In genomic region chr3:172280406-172281051, GRCh38 we compare ENCODE assay signal across 13 cellular contexts.
A peak's percentile ranks its signal among the peaks of the same experiment; 100 is the strongest.
DNase-seq lines count a peak whose midpoint lies in the region; ATAC-seq, FAIRE-seq and TF ChIP-seq lines count a peak whose summit lies in the region.
"Had no signal": no experiment of that assay in that cellular context is flagged by ENCODE, and none has a peak within 500 bp of the region (broad histone marks: within the 10 kb centered on the region; RNA-seq: fewer than 3 reads in every experiment).

No MANE protein-coding gene starts in this region.

- H3K79me2 ChIP-seq in keratinocyte (ENCODE audit: control insufficient read depth, insufficient read depth, low read length): peaks cover 18% of the 10 kb centered on the region

- H3K4me3 ChIP-seq in heart left ventricle (no peak overlapping the region), keratinocyte (ENCODE audit: control insufficient read depth in 2 of 3, extremely low read depth in 1 of 3, insufficient read depth in 2 of 3, low read depth in 1 of 3, low read length in 3 of 3) (no peak overlapping the region)

- H3K36me3 Mint-ChIP-seq in brain (peaks cover 37% of the 10 kb centered on the region), type B pancreatic cell (peaks cover 40% of the 10 kb centered on the region)

- dilution Hi-C loops in keratinocyte (cut with MboI; ENCODE audit: extremely low pct_ligation_motif_present, low sequenced_read_pairs): no loop called here

- DNase-seq in heart left ventricle (no peak), Right ventricle myocardium inferior (ENCODE audit: missing footprints) (no peak), keratinocyte (ENCODE audit: low read depth, low spot score) (peak; percentile 11), type B pancreatic cell (ENCODE audit: extremely low spot score, unreplicated experiment) (no peak)
- DNase-seq in central memory CD4-positive, alpha-beta T cell: no peak
- DNase-seq: activated CD4-positive, CD25-positive, alpha-beta regulatory T cell; naive B cell; NCI-H1092 had no signal

- H4K20me1 ChIP-seq in keratinocyte (ENCODE audit: control insufficient read depth, extremely low read depth, insufficient read depth, low read length): no peaks in the 10 kb centered on the region

- H2AFZ ChIP-seq in keratinocyte (ENCODE audit: control insufficient read depth, low read length): no peak overlapping the region

- peak; percentile 44 to 64 (median 54) for ATAC-seq in heart left ventricle
- ATAC-seq in Right ventricle myocardium inferior: no peak
- ATAC-seq in GM18505 (IDR thresholded peaks at IDR 0.05; ENCODE audit: unreplicated experiment): no peak
- ATAC-seq in GM21381 (IDR thresholded peaks at IDR 0.05; ENCODE audit: unreplicated experiment): no peak

- H3K27ac ChIP-seq in heart left ventricle (peak overlapping the region in 9 of 12 donors; percentile 24 to 67 (median 53)), keratinocyte (ENCODE audit: control insufficient read depth, insufficient read depth, low read length) (no peak overlapping the region)

- H3K4me2 ChIP-seq in keratinocyte (ENCODE audit: control insufficient read depth, extremely low read depth, insufficient read depth, low read depth, low read length): no peak overlapping the region

- TF ChIP-seq CTCF in heart left ventricle (IDR thresholded peaks at IDR 0.05) (no peak), brain (conservative IDR thresholded peaks at IDR 0.05) (no peak), keratinocyte (optimal IDR thresholded peaks at IDR 0.05 in 1 of 3, IDR thresholded peaks at IDR 0.05 in 1 of 3, conservative IDR thresholded peaks at IDR 0.05 in 1 of 3; ENCODE audit: extremely low read depth in 1 of 3, insufficient read depth in 2 of 3, low read length in 3 of 3) (no peak), type B pancreatic cell (conservative IDR thresholded peaks at IDR 0.05) (no peak)

- H3K27me3 Mint-ChIP-seq in brain (peaks cover 3% of the 10 kb centered on the region), type B pancreatic cell (no peaks in the 10 kb centered on the region)
- H3K27me3 Mint-ChIP-seq: activated naive CD8-positive, alpha-beta T cell; B cell; naive B cell had no signal

- H3K9me1 ChIP-seq in keratinocyte (ENCODE audit: control insufficient read depth, extremely low read depth, insufficient read depth, low read length): no peaks in the 10 kb centered on the region

- H3K36me3 ChIP-seq in heart left ventricle (peaks cover 0 to 32% (median 0%) of the 10 kb centered on the region in 9 donors), keratinocyte (ENCODE audit: control insufficient read depth in 2 of 2, extremely low read depth in 1 of 2, insufficient read depth in 2 of 2, low read length in 2 of 2) (peaks cover 0 to 3% of the 10 kb centered on the region in 2 experiments)

- H3K4me1 ChIP-seq in heart left ventricle: peaks cover 0 to 83% (median 33%) of the 10 kb centered on the region in 12 donors
- peaks cover 8% of the 10 kb centered on the region for H3K4me1 ChIP-seq in keratinocyte (ENCODE audit: control insufficient read depth, extremely low read depth, insufficient read depth, low read length)

- intact Hi-C loops in heart left ventricle (cut with DNase I): loop anchor here in 1 of 10 donors (10.0 kb wide), 1 partner anchor 236 kb away; no protein-coding TSS in a partner anchor
- intact Hi-C loops in Right ventricle myocardium inferior (cut with DNase I): no loop called here

- H3K9me3 ChIP-seq in heart left ventricle: no peaks in the 10 kb centered on the region
- no peaks in the 10 kb centered on the region for H3K9me3 ChIP-seq in keratinocyte (ENCODE audit: control insufficient read depth, low read depth, low read length)

- H3K4me1 Mint-ChIP-seq in brain (peaks cover 45% of the 10 kb centered on the region), type B pancreatic cell (ENCODE audit: unreplicated experiment) (peaks cover 15% of the 10 kb centered on the region)
- H3K4me1 Mint-ChIP-seq: B cell, naive B cell had no signal

- H3K9ac ChIP-seq in keratinocyte (ENCODE audit: control insufficient read depth, extremely low read depth, insufficient read depth, low read length): no peak overlapping the region

- 13 to 58% (median 47%) methylated on average over 1 of the region's 1 CpG for WGBS in heart left ventricle, 4 donors

- peak overlapping the region; percentile 10 to 91 (median 87) for H3K27ac Mint-ChIP-seq in brain
- H3K27ac Mint-ChIP-seq in type B pancreatic cell: peak overlapping the region; percentile 35
- H3K27ac Mint-ChIP-seq: activated naive CD8-positive, alpha-beta T cell; B cell had no signal

- no peak for TF ChIP-seq POLR2A in heart left ventricle (IDR thresholded peaks at IDR 0.05)
- no peak for TF ChIP-seq POLR2A in GM18505 (IDR thresholded peaks at IDR 0.05; ENCODE audit: borderline replicate concordance, extremely low read depth, insufficient read depth, insufficient read length)

- H3K27me3 ChIP-seq in heart left ventricle (no peaks in the 10 kb centered on the region), keratinocyte (ENCODE audit: control insufficient read depth, extremely low read depth, insufficient read depth, low read length) (no peaks in the 10 kb centered on the region)

- H3K4me3 Mint-ChIP-seq in brain (peak overlapping the region in 1 of 5 experiments; percentile 42), type B pancreatic cell (peak overlapping the region; percentile 3)
- H3K4me3 Mint-ChIP-seq: activated naive CD8-positive, alpha-beta T cell; B cell; naive B cell had no signal

- no peak for FAIRE-seq in keratinocyte (lab: Jason Lieb, UNC)

- H3K9me3 Mint-ChIP-seq in brain: peaks cover 0 to 4% (median 0%) of the 10 kb centered on the region in 5 experiments
- no peaks in the 10 kb centered on the region for H3K9me3 Mint-ChIP-seq in type B pancreatic cell
- H3K9me3 Mint-ChIP-seq: naive B cell had no signal

Comparison
In these comparisons a context has a peak if more than half of its experiments do, and no peak if none do; other contexts are left out.
1. ATAC-seq: peak in heart left ventricle (4 of 4); none in Right ventricle myocardium inferior (single experiment), GM18505 (single experiment) and GM21381 (single experiment).